30 cellular contexts compared by ENCODE assay signal in the genomic region with DNA sequence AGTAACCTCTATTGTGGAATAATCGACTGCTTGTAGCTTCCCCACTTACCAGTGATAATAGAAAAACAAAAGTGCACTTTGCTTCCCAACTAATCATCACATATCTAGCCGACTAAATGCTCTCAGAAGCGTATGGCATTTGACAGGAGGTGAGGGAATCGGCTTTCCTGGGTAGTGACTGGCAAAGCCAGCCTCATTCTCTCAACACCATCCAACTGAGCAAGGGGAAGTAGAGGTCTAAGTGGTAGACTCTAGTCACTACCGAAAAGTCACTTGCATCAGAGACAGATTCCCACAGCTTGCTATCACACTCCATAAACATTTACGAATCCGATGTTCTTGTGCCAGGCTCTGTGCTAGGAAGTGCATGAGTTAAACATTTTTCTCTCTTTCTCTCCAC. TPM values are rescaled to one million over a fixed set of nuclear protein-coding genes. Genes with fewer than 3 reads are reported as not detected.
"Had no signal": no experiment of that assay in that cellular context is flagged by ENCODE, and none has a peak within 500 bp of the region (broad histone marks: within the 10 kb centered on the region; RNA-seq: fewer than 3 reads in every experiment).

No MANE protein-coding gene starts in this region.

- FAIRE-seq: islet of Langerhans, kidney, pancreas had no signal

- H3K27me3 Mint-ChIP-seq: naive thymus-derived CD8-positive, alpha-beta T cell; stimulated activated naive B cell treated with anti-CD40 and anti-IgM and Interleukin-4, amounts not matched to agents 10 μg/mL and 1 μg/mL and 100 μg/mL, for 72 hours had no signal

- DNase-seq: hypothalamus; immature natural killer cell; kidney; left colon; left lung; lower lobe of right lung; mammary epithelial cell; mesenchymal stem cell; naive thymus-derived CD8-positive, alpha-beta T cell; nucleus accumbens; pancreas; posterior cingulate gyrus; stimulated activated CD4-positive, alpha-beta T cell treated with anti-CD3 and anti-CD28 coated beads, Interleukin-12 subunit alpha, Interleukin-12 subunit beta, amount 100 ng/mL, for 4 hours; stimulated activated CD4-positive, alpha-beta T cell treated with anti-CD3 and anti-CD28 coated beads, Interleukin-15, amount 100 ng/mL, for 24 hours; stimulated activated CD4-positive, alpha-beta T cell treated with anti-CD3 and anti-CD28 coated beads, Interleukin-2, amount 100 ng/mL, for 24 hours; stimulated activated CD4-positive, alpha-beta T cell treated with anti-CD3 and anti-CD28 coated beads, Interleukin-4, amount 100 ng/mL, for 1 hour; stimulated activated naive B cell treated with anti-CD40 and anti-IgM and Interleukin-4, amounts not matched to agents 10 μg/mL and 1 μg/mL and 100 μg/mL, for 72 hours; stimulated activated naive CD8-positive, alpha-beta T cell treated with anti-CD3 and anti-CD28 coated beads, Interleukin-15, Interleukin-2, amounts not matched to agents 100 U/mL and 50 U/mL, for 24 hours; stomach; testis; tibial artery; trophoblast cell; upper lobe of right lung had no signal

- H3K4me1 ChIP-seq: left lung, lower lobe of right lung, pancreas, prostate gland, stomach, testis, upper lobe of right lung, vagina had no signal

- H3K27me3 ChIP-seq: left lung, pancreas, stomach, testis, tibial artery, upper lobe of right lung, vagina had no signal

- H3K4me1 Mint-ChIP-seq: immature natural killer cell; naive thymus-derived CD8-positive, alpha-beta T cell; neural crest cell; stimulated activated naive B cell treated with anti-CD40 and anti-IgM and Interleukin-4, amounts not matched to agents 10 μg/mL and 1 μg/mL and 100 μg/mL, for 72 hours had no signal

- ATAC-seq: left colon; left lung; lower lobe of right lung; naive thymus-derived CD8-positive, alpha-beta T cell; pancreas; sciatic nerve; stimulated activated naive CD8-positive, alpha-beta T cell treated with anti-CD3 and anti-CD28 coated beads, Interleukin-15, Interleukin-2, amounts not matched to agents 100 U/mL and 50 U/mL, for 24 hours; upper lobe of right lung had no signal

- H3K4me3 Mint-ChIP-seq: immature natural killer cell; naive thymus-derived CD8-positive, alpha-beta T cell; nephron; neural crest cell; stimulated activated naive B cell treated with anti-CD40 and anti-IgM and Interleukin-4, amounts not matched to agents 10 μg/mL and 1 μg/mL and 100 μg/mL, for 72 hours had no signal

- H3K9me3 ChIP-seq: lower lobe of right lung, pancreas, prostate gland, stomach, testis, tibial artery, upper lobe of right lung, vagina had no signal

- H3K36me3 ChIP-seq: left lung, lower lobe of right lung, pancreas, prostate gland, stomach, tibial artery, upper lobe of right lung, vagina had no signal

- H3K27ac Mint-ChIP-seq: immature natural killer cell; naive thymus-derived CD8-positive, alpha-beta T cell; nephron; stimulated activated naive B cell treated with anti-CD40 and anti-IgM and Interleukin-4, amounts not matched to agents 10 μg/mL and 1 μg/mL and 100 μg/mL, for 72 hours had no signal

- H3K27ac ChIP-seq: left lung, lower lobe of right lung, pancreas, prostate gland, skin epidermis, stomach, testis, tibial artery, upper lobe of right lung, vagina had no signal

- H3K9me3 Mint-ChIP-seq: nephron, neural crest cell had no signal

- H3K36me3 Mint-ChIP-seq: naive thymus-derived CD8-positive, alpha-beta T cell; stimulated activated naive B cell treated with anti-CD40 and anti-IgM and Interleukin-4, amounts not matched to agents 10 μg/mL and 1 μg/mL and 100 μg/mL, for 72 hours had no signal

- H3K4me3 ChIP-seq: left lung, lower lobe of right lung, pancreas, prostate gland, skin epidermis, stomach, testis, tibial artery, upper lobe of right lung, vagina had no signal

RNA-seq across cellular contexts. Expression of a gene that starts 12.1 kb away (rescaled TPM):
- total RNA-seq: naive thymus-derived CD8-positive, alpha-beta T cell had no signal
- polyA plus RNA-seq: naive thymus-derived CD8-positive, alpha-beta T cell had no signal
